Comparison of ENCODE assay signal across 1 cellular context in the genomic region with DNA sequence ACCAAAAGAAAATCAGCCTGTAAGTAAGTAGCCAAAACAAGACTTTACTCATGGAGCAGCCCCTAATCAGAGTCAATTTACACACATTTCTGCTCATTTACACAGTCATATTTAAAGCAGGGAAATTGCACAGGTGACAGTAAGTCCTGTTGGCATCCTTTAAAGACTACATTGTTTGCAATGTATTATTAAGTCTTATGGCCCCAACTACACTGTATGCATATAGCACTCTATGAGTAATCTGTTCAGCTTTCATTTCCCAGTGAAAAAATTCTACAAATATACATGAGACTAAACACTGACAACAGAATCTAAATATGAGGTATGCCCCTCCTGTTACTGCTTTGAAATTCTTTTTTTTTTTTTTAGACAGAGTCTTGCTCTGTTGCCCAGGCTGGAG.
TF ChIP-seq lines count a peak whose summit lies in the region.

No MANE protein-coding gene starts in this region.

TF ChIP-seq in IMR-90, 13 proteins besides CTCF, POLR2A, EP300 and RAD21 (continued from another document):
- TF ChIP-seq, protein P1, sequence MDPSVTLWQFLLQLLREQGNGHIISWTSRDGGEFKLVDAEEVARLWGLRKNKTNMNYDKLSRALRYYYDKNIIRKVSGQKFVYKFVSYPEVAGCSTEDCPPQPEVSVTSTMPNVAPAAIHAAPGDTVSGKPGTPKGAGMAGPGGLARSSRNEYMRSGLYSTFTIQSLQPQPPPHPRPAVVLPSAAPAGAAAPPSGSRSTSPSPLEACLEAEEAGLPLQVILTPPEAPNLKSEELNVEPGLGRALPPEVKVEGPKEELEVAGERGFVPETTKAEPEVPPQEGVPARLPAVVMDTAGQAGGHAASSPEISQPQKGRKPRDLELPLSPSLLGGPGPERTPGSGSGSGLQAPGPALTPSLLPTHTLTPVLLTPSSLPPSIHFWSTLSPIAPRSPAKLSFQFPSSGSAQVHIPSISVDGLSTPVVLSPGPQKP (IDR thresholded peaks at IDR 0.05; ENCODE audit: borderline replicate concordance, low read depth, low read length): no peak
- TF ChIP-seq RFX5 (IDR thresholded peaks at IDR 0.05; ENCODE audit: low read depth, low read length) (no peak), MXI1 (IDR thresholded peaks at IDR 0.05; ENCODE audit: borderline replicate concordance, low read depth, low read length) (no peak), NFE2L2 (IDR thresholded peaks at IDR 0.05; ENCODE audit: low read depth, low read length) (no peak), RCOR1 (IDR thresholded peaks at IDR 0.05; ENCODE audit: insufficient replicate concordance, low read length) (no peak), CHD1 (IDR thresholded peaks at IDR 0.05; ENCODE audit: low read depth, low read length) (no peak)
